Comparison of ENCODE assay signal across 1 cellular context in the genomic region with DNA sequence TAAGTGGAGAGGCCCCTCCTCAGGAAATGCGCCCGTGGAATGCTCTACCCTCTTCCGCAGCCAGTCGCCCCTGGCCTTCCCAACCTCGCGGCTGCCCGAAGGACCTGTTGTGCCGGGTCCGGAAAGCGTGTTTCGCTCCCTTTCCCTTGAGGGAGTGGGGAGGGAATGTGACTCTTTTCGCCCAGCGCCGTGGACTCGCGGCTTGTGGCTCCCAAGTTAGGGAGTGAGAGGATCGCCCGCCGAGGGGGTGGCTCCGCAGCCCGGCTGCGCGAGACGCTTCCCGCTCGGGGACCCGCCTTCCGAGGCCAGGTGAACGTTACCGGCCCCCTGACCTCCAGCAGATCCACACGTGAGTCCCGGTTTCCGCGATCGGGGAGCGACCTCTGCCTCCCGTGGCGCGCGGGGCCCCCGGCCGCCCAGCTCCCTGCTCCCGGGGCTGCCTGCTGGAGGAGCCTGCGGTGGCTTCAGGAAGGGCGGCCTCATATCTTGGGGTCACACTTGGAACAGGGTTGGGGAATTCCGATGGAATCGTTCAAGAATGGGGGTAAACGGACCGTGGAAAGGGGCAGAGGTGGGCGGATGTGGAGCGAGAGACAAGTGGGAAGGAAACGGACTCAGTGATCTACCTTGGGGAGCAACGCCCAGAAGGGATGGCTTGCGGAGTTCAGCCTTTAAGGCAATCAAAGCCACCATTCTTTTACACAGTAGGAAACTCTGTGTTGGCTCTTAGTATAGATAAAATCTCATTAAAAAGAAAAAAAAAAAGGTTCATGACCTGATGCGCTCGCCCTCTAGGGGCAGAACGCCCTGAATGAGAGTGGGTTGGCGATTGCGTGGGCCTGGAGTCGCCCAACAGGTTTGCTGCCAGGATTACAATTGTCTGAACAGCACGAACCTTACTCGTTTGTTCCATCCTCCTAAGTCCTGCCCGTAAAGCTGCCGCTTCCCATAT.
TF ChIP-seq lines count a peak whose summit lies in the region.

No MANE protein-coding gene starts in this region.

TF ChIP-seq in K562, 482 proteins besides CTCF, POLR2A, EP300 and RAD21 (continued from another document):
- TF ChIP-seq, protein P1, sequence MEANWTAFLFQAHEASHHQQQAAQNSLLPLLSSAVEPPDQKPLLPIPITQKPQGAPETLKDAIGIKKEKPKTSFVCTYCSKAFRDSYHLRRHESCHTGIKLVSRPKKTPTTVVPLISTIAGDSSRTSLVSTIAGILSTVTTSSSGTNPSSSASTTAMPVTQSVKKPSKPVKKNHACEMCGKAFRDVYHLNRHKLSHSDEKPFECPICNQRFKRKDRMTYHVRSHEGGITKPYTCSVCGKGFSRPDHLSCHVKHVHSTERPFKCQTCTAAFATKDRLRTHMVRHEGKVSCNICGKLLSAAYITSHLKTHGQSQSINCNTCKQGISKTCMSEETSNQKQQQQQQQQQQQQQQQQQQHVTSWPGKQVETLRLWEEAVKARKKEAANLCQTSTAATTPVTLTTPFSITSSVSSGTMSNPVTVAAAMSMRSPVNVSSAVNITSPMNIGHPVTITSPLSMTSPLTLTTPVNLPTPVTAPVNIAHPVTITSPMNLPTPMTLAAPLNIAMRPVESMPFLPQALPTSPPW (CRISPR knock-in tag; IDR thresholded peaks at IDR 0.05) = peak; percentile 43; the same call in 1 of the 2 replicates
- TF ChIP-seq KDM5B (IDR thresholded peaks at IDR 0.05; ENCODE audit: insufficient replicate concordance, low read depth, low read length) (peak; percentile 45), CCNT2 (IDR thresholded peaks at IDR 0.05; ENCODE audit: borderline replicate concordance, extremely low read depth, insufficient read length, low read depth, low read length) (peak; percentile 16), EP400 (IDR thresholded peaks at IDR 0.05) (peak; percentile 30), KAT7 (CRISPR knock-in tag; IDR thresholded peaks at IDR 0.05; ENCODE audit: borderline replicate concordance) (peak; percentile 18; the same call in 1 of the 2 replicates), EWSR1 (IDR thresholded peaks at IDR 0.05; ENCODE audit: borderline replicate concordance, low read depth, partially characterized antibody) (no peak), ELF4 (CRISPR knock-in tag; IDR thresholded peaks at IDR 0.05) (no peak), ARID3A (IDR thresholded peaks at IDR 0.05; ENCODE audit: borderline replicate concordance, low read depth, low read length) (peak; percentile 35; the same call in 1 of the 2 replicates), ZNF263 (CRISPR knock-in tag; IDR thresholded peaks at IDR 0.05; ENCODE audit: borderline replicate concordance) (peak; percentile 24; the same call in 1 of the 2 replicates), SOX6 (IDR thresholded peaks at IDR 0.05) (0 out of 2 replicates have a peak, but pooled peaks have one; percentile 16), ZBTB7A (IDR thresholded peaks at IDR 0.05; ENCODE audit: borderline replicate concordance, control insufficient read depth, low read depth, low read length) (peak; percentile 13; the same call in 1 of the 2 replicates), ZNF143 (CRISPR knock-in tag; IDR thresholded peaks at IDR 0.05) (no peak), LARP7 (IDR thresholded peaks at IDR 0.05) (no peak), ZBTB17 (CRISPR knock-in tag; IDR thresholded peaks at IDR 0.05) (peak; percentile 79), NCOA6 (IDR thresholded peaks at IDR 0.05) (no peak)
- TF ChIP-seq, protein P2, sequence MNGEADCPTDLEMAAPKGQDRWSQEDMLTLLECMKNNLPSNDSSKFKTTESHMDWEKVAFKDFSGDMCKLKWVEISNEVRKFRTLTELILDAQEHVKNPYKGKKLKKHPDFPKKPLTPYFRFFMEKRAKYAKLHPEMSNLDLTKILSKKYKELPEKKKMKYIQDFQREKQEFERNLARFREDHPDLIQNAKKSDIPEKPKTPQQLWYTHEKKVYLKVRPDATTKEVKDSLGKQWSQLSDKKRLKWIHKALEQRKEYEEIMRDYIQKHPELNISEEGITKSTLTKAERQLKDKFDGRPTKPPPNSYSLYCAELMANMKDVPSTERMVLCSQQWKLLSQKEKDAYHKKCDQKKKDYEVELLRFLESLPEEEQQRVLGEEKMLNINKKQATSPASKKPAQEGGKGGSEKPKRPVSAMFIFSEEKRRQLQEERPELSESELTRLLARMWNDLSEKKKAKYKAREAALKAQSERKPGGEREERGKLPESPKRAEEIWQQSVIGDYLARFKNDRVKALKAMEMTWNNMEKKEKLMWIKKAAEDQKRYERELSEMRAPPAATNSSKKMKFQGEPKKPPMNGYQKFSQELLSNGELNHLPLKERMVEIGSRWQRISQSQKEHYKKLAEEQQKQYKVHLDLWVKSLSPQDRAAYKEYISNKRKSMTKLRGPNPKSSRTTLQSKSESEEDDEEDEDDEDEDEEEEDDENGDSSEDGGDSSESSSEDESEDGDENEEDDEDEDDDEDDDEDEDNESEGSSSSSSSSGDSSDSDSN (IDR thresholded peaks at IDR 0.05; ENCODE audit: borderline replicate concordance in 1 of 2, low read depth in 2 of 2, low read length in 2 of 2) = peak in 1 of 2 experiments; percentile 17; a peak in 1 of 4 replicates
- TF ChIP-seq, protein P3, sequence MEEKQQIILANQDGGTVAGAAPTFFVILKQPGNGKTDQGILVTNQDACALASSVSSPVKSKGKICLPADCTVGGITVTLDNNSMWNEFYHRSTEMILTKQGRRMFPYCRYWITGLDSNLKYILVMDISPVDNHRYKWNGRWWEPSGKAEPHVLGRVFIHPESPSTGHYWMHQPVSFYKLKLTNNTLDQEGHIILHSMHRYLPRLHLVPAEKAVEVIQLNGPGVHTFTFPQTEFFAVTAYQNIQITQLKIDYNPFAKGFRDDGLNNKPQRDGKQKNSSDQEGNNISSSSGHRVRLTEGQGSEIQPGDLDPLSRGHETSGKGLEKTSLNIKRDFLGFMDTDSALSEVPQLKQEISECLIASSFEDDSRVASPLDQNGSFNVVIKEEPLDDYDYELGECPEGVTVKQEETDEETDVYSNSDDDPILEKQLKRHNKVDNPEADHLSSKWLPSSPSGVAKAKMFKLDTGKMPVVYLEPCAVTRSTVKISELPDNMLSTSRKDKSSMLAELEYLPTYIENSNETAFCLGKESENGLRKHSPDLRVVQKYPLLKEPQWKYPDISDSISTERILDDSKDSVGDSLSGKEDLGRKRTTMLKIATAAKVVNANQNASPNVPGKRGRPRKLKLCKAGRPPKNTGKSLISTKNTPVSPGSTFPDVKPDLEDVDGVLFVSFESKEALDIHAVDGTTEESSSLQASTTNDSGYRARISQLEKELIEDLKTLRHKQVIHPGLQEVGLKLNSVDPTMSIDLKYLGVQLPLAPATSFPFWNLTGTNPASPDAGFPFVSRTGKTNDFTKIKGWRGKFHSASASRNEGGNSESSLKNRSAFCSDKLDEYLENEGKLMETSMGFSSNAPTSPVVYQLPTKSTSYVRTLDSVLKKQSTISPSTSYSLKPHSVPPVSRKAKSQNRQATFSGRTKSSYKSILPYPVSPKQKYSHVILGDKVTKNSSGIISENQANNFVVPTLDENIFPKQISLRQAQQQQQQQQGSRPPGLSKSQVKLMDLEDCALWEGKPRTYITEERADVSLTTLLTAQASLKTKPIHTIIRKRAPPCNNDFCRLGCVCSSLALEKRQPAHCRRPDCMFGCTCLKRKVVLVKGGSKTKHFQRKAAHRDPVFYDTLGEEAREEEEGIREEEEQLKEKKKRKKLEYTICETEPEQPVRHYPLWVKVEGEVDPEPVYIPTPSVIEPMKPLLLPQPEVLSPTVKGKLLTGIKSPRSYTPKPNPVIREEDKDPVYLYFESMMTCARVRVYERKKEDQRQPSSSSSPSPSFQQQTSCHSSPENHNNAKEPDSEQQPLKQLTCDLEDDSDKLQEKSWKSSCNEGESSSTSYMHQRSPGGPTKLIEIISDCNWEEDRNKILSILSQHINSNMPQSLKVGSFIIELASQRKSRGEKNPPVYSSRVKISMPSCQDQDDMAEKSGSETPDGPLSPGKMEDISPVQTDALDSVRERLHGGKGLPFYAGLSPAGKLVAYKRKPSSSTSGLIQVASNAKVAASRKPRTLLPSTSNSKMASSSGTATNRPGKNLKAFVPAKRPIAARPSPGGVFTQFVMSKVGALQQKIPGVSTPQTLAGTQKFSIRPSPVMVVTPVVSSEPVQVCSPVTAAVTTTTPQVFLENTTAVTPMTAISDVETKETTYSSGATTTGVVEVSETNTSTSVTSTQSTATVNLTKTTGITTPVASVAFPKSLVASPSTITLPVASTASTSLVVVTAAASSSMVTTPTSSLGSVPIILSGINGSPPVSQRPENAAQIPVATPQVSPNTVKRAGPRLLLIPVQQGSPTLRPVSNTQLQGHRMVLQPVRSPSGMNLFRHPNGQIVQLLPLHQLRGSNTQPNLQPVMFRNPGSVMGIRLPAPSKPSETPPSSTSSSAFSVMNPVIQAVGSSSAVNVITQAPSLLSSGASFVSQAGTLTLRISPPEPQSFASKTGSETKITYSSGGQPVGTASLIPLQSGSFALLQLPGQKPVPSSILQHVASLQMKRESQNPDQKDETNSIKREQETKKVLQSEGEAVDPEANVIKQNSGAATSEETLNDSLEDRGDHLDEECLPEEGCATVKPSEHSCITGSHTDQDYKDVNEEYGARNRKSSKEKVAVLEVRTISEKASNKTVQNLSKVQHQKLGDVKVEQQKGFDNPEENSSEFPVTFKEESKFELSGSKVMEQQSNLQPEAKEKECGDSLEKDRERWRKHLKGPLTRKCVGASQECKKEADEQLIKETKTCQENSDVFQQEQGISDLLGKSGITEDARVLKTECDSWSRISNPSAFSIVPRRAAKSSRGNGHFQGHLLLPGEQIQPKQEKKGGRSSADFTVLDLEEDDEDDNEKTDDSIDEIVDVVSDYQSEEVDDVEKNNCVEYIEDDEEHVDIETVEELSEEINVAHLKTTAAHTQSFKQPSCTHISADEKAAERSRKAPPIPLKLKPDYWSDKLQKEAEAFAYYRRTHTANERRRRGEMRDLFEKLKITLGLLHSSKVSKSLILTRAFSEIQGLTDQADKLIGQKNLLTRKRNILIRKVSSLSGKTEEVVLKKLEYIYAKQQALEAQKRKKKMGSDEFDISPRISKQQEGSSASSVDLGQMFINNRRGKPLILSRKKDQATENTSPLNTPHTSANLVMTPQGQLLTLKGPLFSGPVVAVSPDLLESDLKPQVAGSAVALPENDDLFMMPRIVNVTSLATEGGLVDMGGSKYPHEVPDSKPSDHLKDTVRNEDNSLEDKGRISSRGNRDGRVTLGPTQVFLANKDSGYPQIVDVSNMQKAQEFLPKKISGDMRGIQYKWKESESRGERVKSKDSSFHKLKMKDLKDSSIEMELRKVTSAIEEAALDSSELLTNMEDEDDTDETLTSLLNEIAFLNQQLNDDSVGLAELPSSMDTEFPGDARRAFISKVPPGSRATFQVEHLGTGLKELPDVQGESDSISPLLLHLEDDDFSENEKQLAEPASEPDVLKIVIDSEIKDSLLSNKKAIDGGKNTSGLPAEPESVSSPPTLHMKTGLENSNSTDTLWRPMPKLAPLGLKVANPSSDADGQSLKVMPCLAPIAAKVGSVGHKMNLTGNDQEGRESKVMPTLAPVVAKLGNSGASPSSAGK (IDR thresholded peaks at IDR 0.05) = peak; percentile 45; the same call in 1 of the 2 replicates
- TF ChIP-seq, protein P4, sequence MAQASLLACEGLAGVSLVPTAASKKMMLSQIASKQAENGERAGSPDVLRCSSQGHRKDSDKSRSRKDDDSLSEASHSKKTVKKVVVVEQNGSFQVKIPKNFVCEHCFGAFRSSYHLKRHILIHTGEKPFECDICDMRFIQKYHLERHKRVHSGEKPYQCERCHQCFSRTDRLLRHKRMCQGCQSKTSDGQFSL (CRISPR knock-in tag; IDR thresholded peaks at IDR 0.05) = no peak
- TF ChIP-seq, protein P4 (tag; IDR thresholded peaks at IDR 0.05) = no peak
